ENCODE assay signal across 8 cellular contexts in genomic region chr17:75046583-75047289, GRCh38. TPM values are rescaled to one million over a fixed set of nuclear protein-coding genes. Genes with fewer than 3 reads are reported as not detected.
DNase-seq lines count a peak whose midpoint lies in the region; ATAC-seq and TF ChIP-seq lines count a peak whose summit lies in the region.

TSS of gene ATP5PD (minus strand) at chr17:75046969. CDS start at chr17:75042650, 4,319 bp downstream.
TSS of gene KCTD2 (plus strand) at chr17:75047225. CDS start at chr17:75047251, 26 bp downstream.

- H3K4me3 ChIP-seq in GM12864 (ENCODE audit: low read depth, low read length): peak within 1 kb of the TSS; percentile 100
- H3K4me3 ChIP-seq in parathyroid adenoma (ENCODE audit: low read depth, low read length): peak within 1 kb of the TSS; percentile 99
- peak within 1 kb of the TSS; percentile 65 to 98 (median 78) for H3K4me3 ChIP-seq in tibial nerve

- H3K9ac ChIP-seq in parathyroid adenoma: peak within 1 kb of the TSS; percentile 71

- TF ChIP-seq POLR2A in tibial nerve (IDR thresholded peaks at IDR 0.05): peak; percentile 88 to 90

- TF ChIP-seq CTCF in GM12864 (IDR thresholded peaks at IDR 0.05; ENCODE audit: low read depth, low read length, missing control alignments) (peak; percentile 5), parathyroid adenoma (IDR thresholded peaks at IDR 0.05) (peak; percentile 22), tibial nerve (IDR thresholded peaks at IDR 0.05) (peak in 2 of 5 experiments; percentile 16 to 27)

- ATAC-seq in HG02759 (IDR thresholded peaks at IDR 0.05; ENCODE audit: unreplicated experiment): peak; percentile 90
- ATAC-seq in activated naive CD8-positive, alpha-beta T cell treated with anti-CD3 and anti-CD28 coated beads, Interleukin-2, amount 50 U/mL, for 24 hours: peak; percentile 97
- peak; percentile 98 for ATAC-seq in Right ventricle myocardium superior (ENCODE audit: poor library complexity)

- H3K27me3 ChIP-seq in parathyroid adenoma (ENCODE audit: control insufficient read depth, insufficient read depth, low read length): no peaks in the 10 kb centered on the region
- no peaks in the 10 kb centered on the region for H3K27me3 ChIP-seq in tibial nerve

- H3K4me1 ChIP-seq in parathyroid adenoma (peaks cover 4% of the 10 kb centered on the region), tibial nerve (peaks cover 0 to 37% (median 21%) of the 10 kb centered on the region in 4 donors)

- peaks cover 40% of the 10 kb centered on the region for H3K4me1 Mint-ChIP-seq in activated naive CD8-positive, alpha-beta T cell treated with anti-CD3 and anti-CD28 coated beads, Interleukin-2, amount 50 U/mL, for 24 hours

- no peaks in the 10 kb centered on the region for H3K9me3 Mint-ChIP-seq in activated naive CD8-positive, alpha-beta T cell treated with anti-CD3 and anti-CD28 coated beads, Interleukin-2, amount 50 U/mL, for 24 hours

- intact Hi-C loops in Right ventricle myocardium superior (cut with DNase I): no loop called here

- H2AFZ ChIP-seq in parathyroid adenoma: peak within 1 kb of the TSS; percentile 98

- peak within 1 kb of the TSS; percentile 77 for H3K4me2 ChIP-seq in parathyroid adenoma (ENCODE audit: low read length)

- WGBS in tibial nerve, 2 donors: 1% methylated on average over 32 to 40 of the region's 60 CpGs

- peak within 1 kb of the TSS; percentile 94 for H3K4me3 Mint-ChIP-seq in activated naive CD8-positive, alpha-beta T cell treated with anti-CD3 and anti-CD28 coated beads, Interleukin-2, amount 50 U/mL, for 24 hours

- no peaks in the 10 kb centered on the region for H3K79me2 ChIP-seq in parathyroid adenoma

- H3K9me3 ChIP-seq in parathyroid adenoma (ENCODE audit: control insufficient read depth, low read length): no peaks in the 10 kb centered on the region
- no peaks in the 10 kb centered on the region for H3K9me3 ChIP-seq in tibial nerve

- H3K36me3 Mint-ChIP-seq in activated naive CD8-positive, alpha-beta T cell treated with anti-CD3 and anti-CD28 coated beads, Interleukin-2, amount 50 U/mL, for 24 hours (ENCODE audit: low read depth): peaks cover 6% of the 10 kb centered on the region

- no peaks in the 10 kb centered on the region for H3K27me3 Mint-ChIP-seq in activated naive CD8-positive, alpha-beta T cell treated with anti-CD3 and anti-CD28 coated beads, Interleukin-2, amount 50 U/mL, for 24 hours

- TF ChIP-seq EP300 in tibial nerve (IDR thresholded peaks at IDR 0.05): peak; percentile 47 to 98

- peak within 1 kb of the TSS; percentile 97 for H3K27ac ChIP-seq in parathyroid adenoma
- H3K27ac ChIP-seq in tibial nerve: peak within 1 kb of the TSS; percentile 90 to 98 (median 92)

- DNase-seq in GM12864 (ENCODE audit: low read depth) (peak; percentile 91), NCI-H1417 (lab: John Stamatoyannopoulos, UW) (peak; percentile 96 to 97 (median 97)), SW 1271 (lab: John Stamatoyannopoulos, UW) (peak; percentile 86 to 95), Right ventricle myocardium superior (peak; percentile 97), tibial nerve (ENCODE audit: low spot score in 2 of 2) (peak; percentile 91 to 92)
- peak; percentile 94 for DNase-seq in activated naive CD8-positive, alpha-beta T cell treated with anti-CD3 and anti-CD28 coated beads, Interleukin-2, amount 50 U/mL, for 24 hours

- H3K36me3 ChIP-seq in parathyroid adenoma (ENCODE audit: control insufficient read depth, insufficient read depth, low read length) (no peaks in the 10 kb centered on the region), tibial nerve (peaks cover 0 to 19% (median 0%) of the 10 kb centered on the region in 3 donors)

- H3K27ac Mint-ChIP-seq in activated naive CD8-positive, alpha-beta T cell treated with anti-CD3 and anti-CD28 coated beads, Interleukin-2, amount 50 U/mL, for 24 hours: peak within 1 kb of the TSS; percentile 92

RNA-seq across cellular contexts. Expression of gene ATP5PD, which starts in this region (rescaled TPM):
- total RNA-seq in Right ventricle myocardium superior (832 TPM), tibial nerve (100 to 1,000 TPM; 171 to 241 (median 220) TPM)

RNA-seq across cellular contexts. Expression of gene KCTD2, which starts in this region (rescaled TPM):
- total RNA-seq in Right ventricle myocardium superior (23.8 TPM), tibial nerve (10 to 100 TPM; 24.9 to 33.5 (median 32.6) TPM)

Comparison
In these comparisons a context has a peak if more than half of its experiments do, and no peak if none do; other contexts are left out.
1. Peak in every context shown above with its lines: DNase-seq, ATAC-seq, H3K4me3 ChIP-seq and H3K27ac ChIP-seq.